Comparison of ENCODE assay signal across 8 cellular contexts in the genomic region with DNA sequence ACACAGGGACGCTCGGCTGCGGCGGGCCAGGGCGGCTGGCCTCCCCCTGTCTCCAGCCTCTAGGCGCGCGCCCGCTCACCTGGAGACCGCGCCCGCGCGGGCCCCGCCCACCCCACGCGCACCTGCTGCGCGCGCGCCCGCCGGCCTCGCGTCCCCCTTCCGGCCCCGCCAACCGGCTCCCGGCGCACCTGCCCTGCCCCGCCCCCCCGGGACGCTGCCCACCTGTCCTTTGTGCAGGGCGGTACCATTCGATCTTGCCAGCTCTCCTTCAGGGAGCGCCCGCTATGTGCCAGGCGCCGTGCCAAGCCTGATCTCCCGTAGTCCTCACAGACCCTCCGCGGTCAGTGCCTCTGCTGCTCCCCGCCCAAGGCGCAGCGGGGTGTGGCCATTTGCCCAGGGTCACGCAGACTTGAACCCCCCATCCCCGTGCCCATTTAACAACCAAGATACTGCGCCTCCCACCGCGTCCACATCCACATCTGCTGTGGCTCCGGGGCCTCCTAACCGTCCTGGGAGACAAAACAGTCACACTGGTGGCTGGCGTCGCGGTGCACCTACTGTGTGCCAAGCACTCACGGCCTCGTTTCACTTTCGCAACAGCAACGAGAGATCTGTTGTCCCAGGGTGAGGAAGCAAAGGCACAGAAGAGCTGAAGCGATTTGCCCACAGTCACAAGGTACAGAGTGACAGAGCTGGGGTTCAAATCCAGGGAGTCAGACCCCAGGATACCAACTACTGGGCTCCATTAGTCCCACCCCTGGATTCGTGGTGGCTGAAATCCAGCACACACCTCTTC. TPM values are rescaled to one million over a fixed set of nuclear protein-coding genes. Genes with fewer than 3 reads are reported as not detected.
DNase-seq lines count a peak whose midpoint lies in the region; ATAC-seq and TF ChIP-seq lines count a peak whose summit lies in the region.

No MANE protein-coding gene starts in this region.

- H3K27ac Mint-ChIP-seq in CD4-positive, alpha-beta memory T cell = peak overlapping the region; percentile 97 to 99 (median 99)

- H3K36me3 ChIP-seq in CD4-positive, alpha-beta memory T cell (ENCODE audit: insufficient read depth, low read length) = no peaks in the 10 kb centered on the region

- H3K4me1 Mint-ChIP-seq in CD4-positive, alpha-beta memory T cell = peaks cover 62 to 93% (median 79%) of the 10 kb centered on the region in 4 donors

- H3K9me3 ChIP-seq in CD4-positive, alpha-beta memory T cell (ENCODE audit: control insufficient read depth in 1 of 2, low read length in 2 of 2) = no peaks in the 10 kb centered on the region

- DNase-seq in CD4-positive, alpha-beta memory T cell = peak; percentile 69 to 85 (median 74)
- peak; percentile 84 for DNase-seq in NCI-H2196 treated with DMSO at 0.1 percent for 48 hours (lab: John Stamatoyannopoulos, UW; ENCODE audit: unreplicated experiment)
- DNase-seq in activated CD8-positive, alpha-beta memory T cell treated with anti-CD3 and anti-CD28 coated beads, Interleukin-2, amount 50 U/mL, for 48 hours = peak; percentile 72
- no peak for DNase-seq in omental fat pad (ENCODE audit: low spot score)

- no peaks in the 10 kb centered on the region for H3K27me3 ChIP-seq in CD4-positive, alpha-beta memory T cell (ENCODE audit: insufficient read depth, low read length)

- peak overlapping the region; percentile 91 for H3K27ac ChIP-seq in CD4-positive, alpha-beta memory T cell (ENCODE audit: low read depth, low read length)

- TF ChIP-seq CTCF in omental fat pad (IDR thresholded peaks at IDR 0.05) = no peak

- peak overlapping the region; percentile 61 to 75 for H3K4me3 ChIP-seq in CD4-positive, alpha-beta memory T cell (ENCODE audit: low read length in 2 of 2)

- POLR2A ChIA-PET in CD4-positive, alpha-beta memory T cell (lab: Charles Lee; ENCODE audit: partially characterized antibody) = interaction anchor here (0.9 to 15.1 kb wide), 14 partner anchors 11 to 296 kb away, joined by 3 to 449 read pairs (median 10); a partner anchor contains a TSS

- CTCF ChIA-PET in CD4-positive, alpha-beta memory T cell (lab: Charles Lee; ENCODE audit: partially characterized antibody) = interaction anchor here (0.6 to 13.8 kb wide), 3 partner anchors 11 to 116 kb away, joined by 3 to 430 read pairs (median 38); no protein-coding TSS in a partner anchor

- peak overlapping the region; percentile 87 to 98 (median 94) for H3K4me3 Mint-ChIP-seq in CD4-positive, alpha-beta memory T cell

- ATAC-seq in HG02840 (IDR thresholded peaks at IDR 0.05; ENCODE audit: low FRiP score, unreplicated experiment) (peak; percentile 13), esophagus mucosa (peak; percentile 62), omental fat pad (ENCODE audit: low FRiP score) (peak; percentile 10), HG03378 (IDR thresholded peaks at IDR 0.05; ENCODE audit: unreplicated experiment) (no peak), GM21717 (IDR thresholded peaks at IDR 0.05; ENCODE audit: unreplicated experiment) (no peak)

- peaks cover 0 to 4% of the 10 kb centered on the region in 2 donors for H3K36me3 Mint-ChIP-seq in CD4-positive, alpha-beta memory T cell

- intact Hi-C loops in CD4-positive, alpha-beta memory T cell (cut with micrococcal nuclease) = loop anchor here (1.0 to 10.0 kb wide), 4 partner anchors 15 to 438 kb away; a partner anchor contains a TSS

- H3K4me1 ChIP-seq in CD4-positive, alpha-beta memory T cell (ENCODE audit: insufficient read depth, low read length) = peaks cover 91% of the 10 kb centered on the region

- no peaks in the 10 kb centered on the region for H3K27me3 Mint-ChIP-seq in CD4-positive, alpha-beta memory T cell

- peaks cover 0 to 3% (median 0%) of the 10 kb centered on the region in 8 donors for H3K9me3 Mint-ChIP-seq in CD4-positive, alpha-beta memory T cell

RNA-seq across cellular contexts. Expression of a gene that starts 48.1 kb away (rescaled TPM):
- total RNA-seq in CD4-positive, alpha-beta memory T cell = 10 to 100 TPM; 71.0 to 74.2 TPM
- 10 to 100 TPM in 1 of 2 donors, 1 to 10 TPM in 1; 7.0 to 23.9 TPM for polyA plus RNA-seq in CD4-positive, alpha-beta memory T cell
- total RNA-seq in esophagus mucosa = 2.0 TPM
- 10 to 100 TPM in 3 of 4 donors, 1 to 10 TPM in 1; 6.8 to 15.3 (median 13.6) TPM for total RNA-seq in omental fat pad

Comparison
In these comparisons a context has a peak if more than half of its experiments do, and no peak if none do; other contexts are left out.
1. ATAC-seq: peak in HG02840 (single experiment), esophagus mucosa (single experiment) and omental fat pad (single experiment); none in HG03378 (single experiment) and GM21717 (single experiment).
2. RNA of a gene that starts 48.1 kb away (total RNA-seq): 71.0 to 74.2 TPM in CD4-positive, alpha-beta memory T cell; 6.8 to 15.3 TPM in omental fat pad and 2.0 TPM in esophagus mucosa (single experiment); every median in the first group is over 4 times any median in the second.